ENCODE assay signal across 22 cellular contexts in the genomic region with DNA sequence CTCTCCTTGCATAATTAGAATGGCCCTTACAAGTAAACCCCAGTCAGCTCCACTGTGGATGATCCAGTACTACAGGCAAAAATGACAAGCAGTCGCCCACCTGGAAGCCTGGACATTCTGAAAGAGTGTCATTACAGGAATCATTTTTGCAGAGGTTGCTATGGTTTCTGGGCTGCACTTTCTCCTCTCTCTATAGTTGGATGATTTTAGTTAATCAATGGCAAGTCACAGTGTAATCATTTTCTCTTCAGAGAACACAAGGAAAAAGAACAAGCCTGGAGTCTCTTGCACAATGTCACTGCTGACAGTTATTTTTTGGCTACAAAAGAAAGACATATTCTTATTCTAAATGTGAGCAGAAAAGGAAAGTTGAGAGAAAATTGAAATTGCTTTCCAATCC.
A peak's percentile ranks its signal among the peaks of the same experiment; 100 is the strongest.
DNase-seq lines count a peak whose midpoint lies in the region; FAIRE-seq and TF ChIP-seq lines count a peak whose summit lies in the region.
"Had no signal": no experiment of that assay in that cellular context is flagged by ENCODE, and none has a peak within 500 bp of the region (broad histone marks: within the 10 kb centered on the region; RNA-seq: fewer than 3 reads in every experiment).

No MANE protein-coding gene starts in this region.

- TF ChIP-seq CTCF in kidney (IDR thresholded peaks at IDR 0.05; ENCODE audit: borderline replicate concordance, extremely low read depth, insufficient read depth) (no peak), neural cell (IDR thresholded peaks at IDR 0.05; ENCODE audit: poor library complexity, severe bottlenecking) (no peak), WERI-Rb-1 (IDR thresholded peaks at IDR 0.05; ENCODE audit: low read depth, low read length) (no peak)

- no peak overlapping the region for H2AFZ ChIP-seq in neural cell (ENCODE audit: low read depth, low read length)

- H4K20me1 ChIP-seq in neural cell (ENCODE audit: insufficient read depth), result no peaks in the 10 kb centered on the region

- H3K4me3 ChIP-seq in kidney (ENCODE audit: low read length in 2 of 2) (peak overlapping the region; percentile 12 to 15), neural cell (ENCODE audit: low read length) (peak overlapping the region; percentile 32), WERI-Rb-1 (ENCODE audit: low read depth, low read length) (no peak overlapping the region)

- in situ Hi-C loops in Caki2 (cut with HindIII; ENCODE audit: low pct_unique_long_range_greater_than_20kb, low sequenced_read_pairs), result no loop called here

- H3K27ac ChIP-seq in kidney (ENCODE audit: low read depth in 2 of 2, low read length in 2 of 2), result peak overlapping the region in 1 of 2 donors; percentile 1
- peak overlapping the region; percentile 89 for H3K27ac ChIP-seq in neural cell (ENCODE audit: low read length)
- no peak overlapping the region for H3K27ac ChIP-seq in WERI-Rb-1
- H3K27ac ChIP-seq: C4-2B, HL-60, KMS-11 had no signal

- peaks cover 1% of the 10 kb centered on the region for H3K79me2 ChIP-seq in neural cell (replicated peaks; ENCODE audit: insufficient read depth, low read length)

- intact Hi-C loops in kidney (cut with DNase I), result no loop called here

- H3K4me2 ChIP-seq in neural cell (ENCODE audit: low read length), result peak overlapping the region; percentile 45
- H3K4me2 ChIP-seq: KMS-11 had no signal

- FAIRE-seq in kidney (lab: Jason Lieb, UNC), result peak; percentile 82

- H3K4me1 ChIP-seq in kidney (ENCODE audit: control insufficient read depth in 1 of 2, insufficient read depth in 1 of 2, low read depth in 1 of 2, low read length in 2 of 2), result peaks cover 2 to 8% of the 10 kb centered on the region in 2 donors

- H3K9me3 ChIP-seq in kidney (ENCODE audit: control insufficient read depth in 1 of 2, low read length in 2 of 2) (no peaks in the 10 kb centered on the region), neural cell (ENCODE audit: low read length) (no peaks in the 10 kb centered on the region), WERI-Rb-1 (ENCODE audit: severe bottlenecking) (no peaks in the 10 kb centered on the region)

- no peak for TF ChIP-seq RAD21 in neural cell (conservative IDR thresholded peaks at IDR 0.05)

- no peaks in the 10 kb centered on the region for H3K36me3 ChIP-seq in kidney (ENCODE audit: control insufficient read depth in 1 of 2, insufficient read depth in 2 of 2, low read length in 2 of 2)
- no peaks in the 10 kb centered on the region for H3K36me3 ChIP-seq in neural cell (ENCODE audit: insufficient read depth, low read length)
- no peaks in the 10 kb centered on the region for H3K36me3 ChIP-seq in WERI-Rb-1

- no peaks in the 10 kb centered on the region for H3K9me2 ChIP-seq in neural cell (ENCODE audit: insufficient read depth, low read length)

- peak; percentile 63 for DNase-seq in Caki2 (ENCODE audit: low read depth)
- peak; percentile 57 for DNase-seq in NCI-H69 (lab: John Stamatoyannopoulos, UW)
- no peak for DNase-seq in kidney
- no peak for DNase-seq in A172 (ENCODE audit: low spot score)
- DNase-seq in DMS114 treated with DMSO at 0.1 percent for 48 hours (lab: John Stamatoyannopoulos, UW; ENCODE audit: unreplicated experiment), result no peak
- no peak for DNase-seq in WERI-Rb-1
- DNase-seq: Calu3; CD8-positive, alpha-beta memory T cell; DMS153; DND-41; H7; NCI-H1048; NCI-H1417; NCI-H1694; NCI-H2081; NCI-H345; NCI-H510A treated with DMSO at 0.1 percent for 48 hours; SHP77 treated with DMSO at 0.1 percent for 48 hours had no signal

- H3K27me3 ChIP-seq in neural cell (ENCODE audit: insufficient read depth, low read depth, low read length) (no peaks in the 10 kb centered on the region), WERI-Rb-1 (ENCODE audit: insufficient read depth, low read depth, severe bottlenecking) (no peaks in the 10 kb centered on the region)

- peak; percentile 80 for TF ChIP-seq EP300 in neural cell (conservative IDR thresholded peaks at IDR 0.05; ENCODE audit: poor library complexity, severe bottlenecking)

- peaks cover 10% of the 10 kb centered on the region for H3F3A ChIP-seq in neural cell (ENCODE audit: insufficient read depth, low read length, poor library complexity, severe bottlenecking)

- H3K9ac ChIP-seq in kidney (ENCODE audit: low read length in 2 of 2) (no peak overlapping the region), neural cell (ENCODE audit: low read length) (peak overlapping the region; percentile 57)
- H3K9ac ChIP-seq: KMS-11 had no signal

TF ChIP-seq in neural cell, 6 proteins besides CTCF, POLR2A, EP300 and RAD21:
- TF ChIP-seq SMC3 (conservative IDR thresholded peaks at IDR 0.05; ENCODE audit: poor library complexity), result no peak
- no peak for TF ChIP-seq EZH2 (IDR thresholded peaks at IDR 0.05; ENCODE audit: borderline replicate concordance, insufficient read depth, low read length, poor library complexity, severe bottlenecking)
- peak; percentile 29 for TF ChIP-seq MXI1 (conservative IDR thresholded peaks at IDR 0.05; ENCODE audit: poor library complexity, severe bottlenecking)
- TF ChIP-seq, protein P1, sequence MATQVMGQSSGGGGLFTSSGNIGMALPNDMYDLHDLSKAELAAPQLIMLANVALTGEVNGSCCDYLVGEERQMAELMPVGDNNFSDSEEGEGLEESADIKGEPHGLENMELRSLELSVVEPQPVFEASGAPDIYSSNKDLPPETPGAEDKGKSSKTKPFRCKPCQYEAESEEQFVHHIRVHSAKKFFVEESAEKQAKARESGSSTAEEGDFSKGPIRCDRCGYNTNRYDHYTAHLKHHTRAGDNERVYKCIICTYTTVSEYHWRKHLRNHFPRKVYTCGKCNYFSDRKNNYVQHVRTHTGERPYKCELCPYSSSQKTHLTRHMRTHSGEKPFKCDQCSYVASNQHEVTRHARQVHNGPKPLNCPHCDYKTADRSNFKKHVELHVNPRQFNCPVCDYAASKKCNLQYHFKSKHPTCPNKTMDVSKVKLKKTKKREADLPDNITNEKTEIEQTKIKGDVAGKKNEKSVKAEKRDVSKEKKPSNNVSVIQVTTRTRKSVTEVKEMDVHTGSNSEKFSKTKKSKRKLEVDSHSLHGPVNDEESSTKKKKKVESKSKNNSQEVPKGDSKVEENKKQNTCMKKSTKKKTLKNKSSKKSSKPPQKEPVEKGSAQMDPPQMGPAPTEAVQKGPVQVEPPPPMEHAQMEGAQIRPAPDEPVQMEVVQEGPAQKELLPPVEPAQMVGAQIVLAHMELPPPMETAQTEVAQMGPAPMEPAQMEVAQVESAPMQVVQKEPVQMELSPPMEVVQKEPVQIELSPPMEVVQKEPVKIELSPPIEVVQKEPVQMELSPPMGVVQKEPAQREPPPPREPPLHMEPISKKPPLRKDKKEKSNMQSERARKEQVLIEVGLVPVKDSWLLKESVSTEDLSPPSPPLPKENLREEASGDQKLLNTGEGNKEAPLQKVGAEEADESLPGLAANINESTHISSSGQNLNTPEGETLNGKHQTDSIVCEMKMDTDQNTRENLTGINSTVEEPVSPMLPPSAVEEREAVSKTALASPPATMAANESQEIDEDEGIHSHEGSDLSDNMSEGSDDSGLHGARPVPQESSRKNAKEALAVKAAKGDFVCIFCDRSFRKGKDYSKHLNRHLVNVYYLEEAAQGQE (IDR thresholded peaks at IDR 0.05; ENCODE audit: borderline replicate concordance), result no peak
- TF ChIP-seq POLR2AphosphoS5 (IDR thresholded peaks at IDR 0.05), result peak; percentile 70
- TF ChIP-seq TAF1 (IDR thresholded peaks at IDR 0.05; ENCODE audit: low read depth), result no peak

Comparison
In these comparisons a context has a peak if more than half of its experiments do, and no peak if none do; other contexts are left out.
1. DNase-seq: peak in Caki2 (single experiment) and NCI-H69 (single experiment); none in kidney (single experiment), A172 (single experiment), DMS114 treated with DMSO at 0.1 percent for 48 hours (single experiment) and WERI-Rb-1 (single experiment).